In genomic region chr4:18695733-18696527, GRCh38 we compare ENCODE assay signal across 24 cellular contexts.
DNase-seq lines count a peak whose midpoint lies in the region; ATAC-seq, FAIRE-seq and TF ChIP-seq lines count a peak whose summit lies in the region.
"Had no signal": no experiment of that assay in that cellular context is flagged by ENCODE, and none has a peak within 500 bp of the region (broad histone marks: within the 10 kb centered on the region; RNA-seq: fewer than 3 reads in every experiment).

No MANE protein-coding gene starts in this region.

- TF ChIP-seq POLR2A in NB4 (IDR thresholded peaks at IDR 0.05; ENCODE audit: extremely low read depth, insufficient read length), result no peak

- intact Hi-C loops in pancreas (cut with DNase I), result no loop called here

- TF ChIP-seq CTCF in BE2C (IDR thresholded peaks at IDR 0.05; ENCODE audit: low read depth, low read length), result peak; percentile 57
- peak; percentile 18 for TF ChIP-seq CTCF in GM12864 (IDR thresholded peaks at IDR 0.05; ENCODE audit: low read depth, low read length, missing control alignments)
- peak; percentile 58 for TF ChIP-seq CTCF in NB4 (IDR thresholded peaks at IDR 0.05; ENCODE audit: low read depth, low read length)
- peak; percentile 34 for TF ChIP-seq CTCF in fibroblast of villous mesenchyme (IDR thresholded peaks at IDR 0.05; ENCODE audit: insufficient read depth, low read depth, low read length)
- no peak for TF ChIP-seq CTCF in pancreas (IDR thresholded peaks at IDR 0.05)

- H3K9me3 ChIP-seq in BE2C (no peaks in the 10 kb centered on the region), pancreas (no peaks in the 10 kb centered on the region)
- H3K9me3 ChIP-seq: ascending aorta, BLaER1, vagina had no signal

- H3K27ac ChIP-seq in pancreas, result no peak overlapping the region
- H3K27ac ChIP-seq: ascending aorta, BLaER1, heart right ventricle, vagina had no signal

- DNase-seq in BE2C (peak; percentile 36), GM12864 (ENCODE audit: low read depth) (no peak), NB4 (ENCODE audit: low read depth) (peak; percentile 36), fibroblast of villous mesenchyme (ENCODE audit: low read depth) (no peak), NCI-H774 (lab: John Stamatoyannopoulos, UW) (no peak), pancreas (no peak)
- no peak for DNase-seq in activated naive CD4-positive, alpha-beta T cell treated with Interleukin-2 at 50 U/mL for 16 hours
- DNase-seq: activated CD4-positive, alpha-beta T cell treated with anti-CD3 and anti-CD28 coated beads for 1 hour; activated CD8-positive, alpha-beta memory T cell treated with anti-CD3 and anti-CD28 coated beads, Interleukin-2, amount 50 U/mL, for 48 hours; activated naive CD4-positive, alpha-beta T cell; effector memory CD8-positive, alpha-beta T cell; heart right ventricle; islet precursor cell; MM.1S; naive thymus-derived CD8-positive, alpha-beta T cell; NCI-H187 treated with DMSO at 0.1 percent for 48 hours; NCI-H510A; posterior cingulate gyrus; small intestine; stimulated activated CD4-positive, alpha-beta T cell treated with anti-CD3 and anti-CD28 coated beads, Interleukin-4, amount 100 ng/mL, for 24 hours had no signal

- FAIRE-seq in pancreas (lab: Jason Lieb, UNC), result no peak
- FAIRE-seq: GM18507, small intestine had no signal

- H3K36me3 ChIP-seq in BE2C (no peaks in the 10 kb centered on the region), pancreas (no peaks in the 10 kb centered on the region)
- H3K36me3 ChIP-seq: ascending aorta, BLaER1, heart right ventricle, vagina had no signal

- H3K4me1 ChIP-seq in BE2C (no peaks in the 10 kb centered on the region), pancreas (no peaks in the 10 kb centered on the region)
- H3K4me1 ChIP-seq: ascending aorta, BLaER1, vagina had no signal

- 84 to 90% methylated on average over 18 of the region's 18 CpGs for WGBS in pancreas, 2 donors

- no peak for ATAC-seq in pancreas
- ATAC-seq: effector memory CD8-positive, alpha-beta T cell; heart right ventricle; naive thymus-derived CD8-positive, alpha-beta T cell had no signal

- no peaks in the 10 kb centered on the region for H3K27me3 ChIP-seq in BE2C
- no peaks in the 10 kb centered on the region for H3K27me3 ChIP-seq in pancreas
- H3K27me3 ChIP-seq: ascending aorta, BLaER1, vagina had no signal

- H3K4me3 ChIP-seq in BE2C (ENCODE audit: low read depth, low read length) (no peak overlapping the region), GM12864 (ENCODE audit: low read depth, low read length) (no peak overlapping the region), NB4 (ENCODE audit: low read depth, low read length) (no peak overlapping the region), fibroblast of villous mesenchyme (ENCODE audit: low read depth, low read length) (no peak overlapping the region), pancreas (no peak overlapping the region)
- H3K4me3 ChIP-seq: ascending aorta, BLaER1, heart right ventricle, vagina had no signal

Comparison
In these comparisons a context has a peak if more than half of its experiments do, and no peak if none do; other contexts are left out.
1. DNase-seq: peak in BE2C (single experiment) and NB4 (single experiment); none in GM12864 (single experiment), fibroblast of villous mesenchyme (single experiment), NCI-H774 (single experiment), activated naive CD4-positive, alpha-beta T cell treated with Interleukin-2 at 50 U/mL for 16 hours (single experiment) and pancreas (0 of 6).
2. CTCF ChIP-seq: peak in BE2C (single experiment), GM12864 (single experiment), NB4 (single experiment) and fibroblast of villous mesenchyme (single experiment); none in pancreas (0 of 4).